Comparison of ENCODE assay signal across 18 cellular contexts in the genomic region with DNA sequence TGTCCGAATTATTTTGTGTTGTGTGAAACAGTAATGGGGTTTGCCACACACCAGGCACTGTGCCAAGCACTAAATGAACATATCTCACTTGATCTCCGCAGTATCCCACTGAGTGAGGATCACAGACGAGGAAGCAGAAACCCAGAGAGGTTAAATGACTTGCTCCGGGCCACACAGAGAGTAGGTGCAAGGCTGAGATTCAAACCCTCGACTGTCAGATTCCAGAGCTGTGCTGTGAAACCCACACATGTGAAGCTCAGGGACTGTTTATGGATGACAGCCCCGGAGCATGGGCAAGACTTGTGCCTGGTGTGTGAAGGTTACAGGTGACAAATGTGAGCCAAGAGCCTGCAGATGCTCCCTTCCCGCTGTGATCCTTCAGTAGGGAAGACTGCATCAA.
DNase-seq lines count a peak whose midpoint lies in the region; ATAC-seq, FAIRE-seq and TF ChIP-seq lines count a peak whose summit lies in the region.
"Had no signal": no experiment of that assay in that cellular context is flagged by ENCODE, and none has a peak within 500 bp of the region (broad histone marks: within the 10 kb centered on the region; RNA-seq: fewer than 3 reads in every experiment).

No MANE protein-coding gene starts in this region.

- H3K4ac ChIP-seq in mesenchymal stem cell (ENCODE audit: low read depth in 1 of 2, low read length in 2 of 2): no peak overlapping the region

- no peak overlapping the region for H3K4me3 Mint-ChIP-seq in dendritic cell treated with granulocyte-macrophage colony-stimulating factor and Interleukin-4, amounts not matched to agents 40 ng/mL and 50 ng/mL, for 4 days
- H3K4me3 Mint-ChIP-seq in activated T-helper 2 cell treated with anti-CD3 and anti-CD28 coated beads, Interferon-gamma antibody, Interleukin-2, Interleukin-4, amounts not matched to agents 10 μg/mL and 5 μg/mL and 100 μg/mL, durations not matched to agents 14 hours and 24 hours and 36 hours (ENCODE audit: low read depth): no peak overlapping the region

- H3K4me3 ChIP-seq in A549: no peak overlapping the region
- H3K4me3 ChIP-seq in mesenchymal stem cell (ENCODE audit: insufficient read depth in 1 of 2, low read depth in 1 of 2, low read length in 2 of 2): no peak overlapping the region

- TF ChIP-seq POLR2A in A549 (IDR thresholded peaks at IDR 0.05; ENCODE audit: low read length): no peak

- no peaks in the 10 kb centered on the region for H3K36me3 ChIP-seq in mesenchymal stem cell (ENCODE audit: control insufficient read depth in 1 of 2, insufficient read depth in 2 of 2, low read depth in 1 of 2, low read length in 2 of 2)

- FAIRE-seq in A549 (lab: Jason Lieb, UNC): no peak
- FAIRE-seq: A204.1, GM12892 had no signal

- H3K27ac ChIP-seq in A549: peak overlapping the region; percentile 85 to 87
- H3K27ac ChIP-seq in RWPE1: peak overlapping the region; percentile 10; the same call in 1 of the 2 replicates
- H3K27ac ChIP-seq in mesenchymal stem cell (ENCODE audit: low read length, poor library complexity, severe bottlenecking): no peak overlapping the region
- H3K27ac ChIP-seq: C4-2B had no signal

- intact Hi-C loops in dendritic cell treated with granulocyte-macrophage colony-stimulating factor and Interleukin-4, amounts not matched to agents 40 ng/mL and 50 ng/mL, for 4 days (cut with micrococcal nuclease): no loop called here
- intact Hi-C loops in activated T-helper 2 cell treated with anti-CD3 and anti-CD28 coated beads, Interferon-gamma antibody, Interleukin-2, Interleukin-4, amounts not matched to agents 10 μg/mL and 5 μg/mL and 100 μg/mL, durations not matched to agents 14 hours and 24 hours and 36 hours (cut with micrococcal nuclease): loop anchor here (10.0 kb wide), 1 partner anchor 67 kb away; no protein-coding TSS in a partner anchor

- no peak overlapping the region for H4K91ac ChIP-seq in mesenchymal stem cell (ENCODE audit: low read length)

- no peak overlapping the region for H2BK120ac ChIP-seq in mesenchymal stem cell (ENCODE audit: low read depth, low read length)

- no peaks in the 10 kb centered on the region for H3K27me3 Mint-ChIP-seq in dendritic cell treated with granulocyte-macrophage colony-stimulating factor and Interleukin-4, amounts not matched to agents 40 ng/mL and 50 ng/mL, for 4 days
- peaks cover 37% of the 10 kb centered on the region for H3K27me3 Mint-ChIP-seq in activated T-helper 2 cell treated with anti-CD3 and anti-CD28 coated beads, Interferon-gamma antibody, Interleukin-2, Interleukin-4, amounts not matched to agents 10 μg/mL and 5 μg/mL and 100 μg/mL, durations not matched to agents 14 hours and 24 hours and 36 hours (ENCODE audit: low read depth)

- CTCF ChIA-PET in A549 (lab: Yijun Ruan, JAX): interaction anchor here (0.9 to 10.3 kb wide), 6 partner anchors 14 to 365 kb away, joined by 3 to 119 read pairs (median 6); no protein-coding TSS in a partner anchor
- CTCF ChIA-PET in RWPE1 (lab: Yijun Ruan, JAX): no interaction called here

- H3K9me3 Mint-ChIP-seq in dendritic cell treated with granulocyte-macrophage colony-stimulating factor and Interleukin-4, amounts not matched to agents 40 ng/mL and 50 ng/mL, for 4 days: no peaks in the 10 kb centered on the region
- H3K9me3 Mint-ChIP-seq in activated T-helper 2 cell treated with anti-CD3 and anti-CD28 coated beads, Interferon-gamma antibody, Interleukin-2, Interleukin-4, amounts not matched to agents 10 μg/mL and 5 μg/mL and 100 μg/mL, durations not matched to agents 14 hours and 24 hours and 36 hours: no peaks in the 10 kb centered on the region
- no peaks in the 10 kb centered on the region for H3K9me3 Mint-ChIP-seq in activated naive CD4-positive, alpha-beta T cell treated with anti-CD3 and anti-CD28 coated beads, Interleukin-2, amount 50 U/mL, for 72 hours

- no peak for TF ChIP-seq RAD21 in A549 (conservative IDR thresholded peaks at IDR 0.05 in 1 of 2, IDR thresholded peaks at IDR 0.05 in 1 of 2)

- DNase-seq in A549 (ENCODE audit: low read depth in 1 of 2, low spot score in 1 of 2) (no peak), RWPE1 (ENCODE audit: low spot score) (no peak), mesenchymal stem cell (no peak)
- DNase-seq in activated T-helper 2 cell treated with anti-CD3 and anti-CD28 coated beads, Interferon-gamma antibody, Interleukin-2, Interleukin-4, amounts not matched to agents 10 μg/mL and 5 μg/mL and 100 μg/mL, durations not matched to agents 14 hours and 24 hours and 36 hours (ENCODE audit: low spot score): no peak
- no peak for DNase-seq in activated naive CD4-positive, alpha-beta T cell treated with anti-CD3 and anti-CD28 coated beads, Interleukin-2, amount 50 U/mL, for 72 hours (ENCODE audit: low spot score in 2 of 2)
- DNase-seq: DMS153, GOT3, KBM-7, NCI-H1048, NCI-H1436 treated with DMSO at 0.1 percent for 48 hours, NCI-H2081 treated with DMSO at 0.1 percent for 48 hours, NCI-H510A treated with DMSO at 0.1 percent for 48 hours had no signal

- peaks cover 9% of the 10 kb centered on the region for H3K36me3 Mint-ChIP-seq in dendritic cell treated with granulocyte-macrophage colony-stimulating factor and Interleukin-4, amounts not matched to agents 40 ng/mL and 50 ng/mL, for 4 days (ENCODE audit: low read depth)
- H3K36me3 Mint-ChIP-seq in activated T-helper 2 cell treated with anti-CD3 and anti-CD28 coated beads, Interferon-gamma antibody, Interleukin-2, Interleukin-4, amounts not matched to agents 10 μg/mL and 5 μg/mL and 100 μg/mL, durations not matched to agents 14 hours and 24 hours and 36 hours (ENCODE audit: low read depth): no peaks in the 10 kb centered on the region
- no peaks in the 10 kb centered on the region for H3K36me3 Mint-ChIP-seq in activated naive CD4-positive, alpha-beta T cell treated with anti-CD3 and anti-CD28 coated beads, Interleukin-2, amount 50 U/mL, for 72 hours

- H3K4me2 ChIP-seq in A549: no peak overlapping the region
- H3K4me2 ChIP-seq in mesenchymal stem cell (ENCODE audit: low read length, poor library complexity, severe bottlenecking): no peak overlapping the region

- TF ChIP-seq CTCF in A549 (IDR thresholded peaks at IDR 0.05) (no peak), RWPE1 (conservative IDR thresholded peaks at IDR 0.05; ENCODE audit: low read depth) (no peak)

- peak overlapping the region; percentile 24 for H2AK5ac ChIP-seq in mesenchymal stem cell (ENCODE audit: low read length, severe bottlenecking)

- peaks cover 2% of the 10 kb centered on the region for H3K79me1 ChIP-seq in mesenchymal stem cell (replicated peaks; ENCODE audit: low read length, poor library complexity, severe bottlenecking)

- no peak overlapping the region for H3K14ac ChIP-seq in mesenchymal stem cell (ENCODE audit: low read length in 2 of 2)

- no peaks in the 10 kb centered on the region for H3K27me3 ChIP-seq in mesenchymal stem cell (ENCODE audit: control insufficient read depth in 1 of 2, insufficient read depth in 1 of 2, low read length in 2 of 2)

- peak overlapping the region; percentile 43 for H3K27ac Mint-ChIP-seq in dendritic cell treated with granulocyte-macrophage colony-stimulating factor and Interleukin-4, amounts not matched to agents 40 ng/mL and 50 ng/mL, for 4 days
- no peak overlapping the region for H3K27ac Mint-ChIP-seq in activated T-helper 2 cell treated with anti-CD3 and anti-CD28 coated beads, Interferon-gamma antibody, Interleukin-2, Interleukin-4, amounts not matched to agents 10 μg/mL and 5 μg/mL and 100 μg/mL, durations not matched to agents 14 hours and 24 hours and 36 hours
- H3K27ac Mint-ChIP-seq in activated naive CD4-positive, alpha-beta T cell treated with anti-CD3 and anti-CD28 coated beads, Interleukin-2, amount 50 U/mL, for 72 hours: no peak overlapping the region

- H2BK15ac ChIP-seq in mesenchymal stem cell (ENCODE audit: low read depth, poor library complexity, severe bottlenecking): no peak overlapping the region

- H3K4me1 ChIP-seq in A549: peaks cover 53% of the 10 kb centered on the region
- peaks cover 28% of the 10 kb centered on the region for H3K4me1 ChIP-seq in mesenchymal stem cell (ENCODE audit: control insufficient read depth, insufficient read depth, low read depth, low read length)

- WGBS in A549 (ENCODE audit: missing lambda C conversion rate): 81% methylated on average over 7 of the region's 7 CpGs
- 74% methylated on average over 6 of the region's 7 CpGs for WGBS in mesenchymal stem cell

- H3K9ac ChIP-seq in mesenchymal stem cell (ENCODE audit: low read length): no peak overlapping the region

- no peak for TF ChIP-seq EP300 in A549 (IDR thresholded peaks at IDR 0.05)

- no peak overlapping the region for H2BK5ac ChIP-seq in mesenchymal stem cell (ENCODE audit: low read depth, low read length, poor library complexity, severe bottlenecking)

- ATAC-seq in A549 (no peak), HG03378 (IDR thresholded peaks at IDR 0.05; ENCODE audit: unreplicated experiment) (no peak)
- ATAC-seq in activated naive CD4-positive, alpha-beta T cell treated with anti-CD3 and anti-CD28 coated beads, Interleukin-2, amount 50 U/mL, for 72 hours: no peak
- ATAC-seq: Right ventricle myocardium inferior had no signal

- peaks cover 84% of the 10 kb centered on the region for H3K4me1 Mint-ChIP-seq in dendritic cell treated with granulocyte-macrophage colony-stimulating factor and Interleukin-4, amounts not matched to agents 40 ng/mL and 50 ng/mL, for 4 days (ENCODE audit: low read depth)
- H3K4me1 Mint-ChIP-seq in activated T-helper 2 cell treated with anti-CD3 and anti-CD28 coated beads, Interferon-gamma antibody, Interleukin-2, Interleukin-4, amounts not matched to agents 10 μg/mL and 5 μg/mL and 100 μg/mL, durations not matched to agents 14 hours and 24 hours and 36 hours (ENCODE audit: low read depth): peaks cover 3% of the 10 kb centered on the region

- H3K18ac ChIP-seq in mesenchymal stem cell (ENCODE audit: low read depth in 1 of 2, low read length in 2 of 2): no peak overlapping the region

- H4K8ac ChIP-seq in mesenchymal stem cell (ENCODE audit: low read length): no peak overlapping the region

- no peak overlapping the region for H2AFZ ChIP-seq in mesenchymal stem cell (ENCODE audit: low read depth, low read length)

- H3K9me3 ChIP-seq in A549 (no peaks in the 10 kb centered on the region), mesenchymal stem cell (ENCODE audit: control insufficient read depth, low read length) (no peaks in the 10 kb centered on the region)

- H3K23ac ChIP-seq in mesenchymal stem cell (ENCODE audit: low read length in 2 of 2): no peak overlapping the region

- H2BK12ac ChIP-seq in mesenchymal stem cell (ENCODE audit: low read length in 2 of 2): no peak overlapping the region

- POLR2A ChIA-PET in A549 (lab: Yijun Ruan, JAX): no interaction called here
- POLR2A ChIA-PET in RWPE1 (lab: Yijun Ruan, JAX; ENCODE audit: low non-redundant PET): no interaction called here

TF ChIP-seq in A549, 52 proteins besides CTCF, POLR2A, EP300 and RAD21 (continues in another document):
- no peak for TF ChIP-seq HDAC2 (IDR thresholded peaks at IDR 0.05)
- TF ChIP-seq CHD4 (IDR thresholded peaks at IDR 0.05; ENCODE audit: borderline replicate concordance): no peak
- no peak for TF ChIP-seq MAFK (IDR thresholded peaks at IDR 0.05; ENCODE audit: partially characterized antibody)
- no peak for TF ChIP-seq FOXS1 (CRISPR knock-in tag; IDR thresholded peaks at IDR 0.05)
- TF ChIP-seq, protein P1, sequence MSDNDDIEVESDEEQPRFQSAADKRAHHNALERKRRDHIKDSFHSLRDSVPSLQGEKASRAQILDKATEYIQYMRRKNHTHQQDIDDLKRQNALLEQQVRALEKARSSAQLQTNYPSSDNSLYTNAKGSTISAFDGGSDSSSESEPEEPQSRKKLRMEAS (IDR thresholded peaks at IDR 0.05): no peak
